In the genomic region with DNA sequence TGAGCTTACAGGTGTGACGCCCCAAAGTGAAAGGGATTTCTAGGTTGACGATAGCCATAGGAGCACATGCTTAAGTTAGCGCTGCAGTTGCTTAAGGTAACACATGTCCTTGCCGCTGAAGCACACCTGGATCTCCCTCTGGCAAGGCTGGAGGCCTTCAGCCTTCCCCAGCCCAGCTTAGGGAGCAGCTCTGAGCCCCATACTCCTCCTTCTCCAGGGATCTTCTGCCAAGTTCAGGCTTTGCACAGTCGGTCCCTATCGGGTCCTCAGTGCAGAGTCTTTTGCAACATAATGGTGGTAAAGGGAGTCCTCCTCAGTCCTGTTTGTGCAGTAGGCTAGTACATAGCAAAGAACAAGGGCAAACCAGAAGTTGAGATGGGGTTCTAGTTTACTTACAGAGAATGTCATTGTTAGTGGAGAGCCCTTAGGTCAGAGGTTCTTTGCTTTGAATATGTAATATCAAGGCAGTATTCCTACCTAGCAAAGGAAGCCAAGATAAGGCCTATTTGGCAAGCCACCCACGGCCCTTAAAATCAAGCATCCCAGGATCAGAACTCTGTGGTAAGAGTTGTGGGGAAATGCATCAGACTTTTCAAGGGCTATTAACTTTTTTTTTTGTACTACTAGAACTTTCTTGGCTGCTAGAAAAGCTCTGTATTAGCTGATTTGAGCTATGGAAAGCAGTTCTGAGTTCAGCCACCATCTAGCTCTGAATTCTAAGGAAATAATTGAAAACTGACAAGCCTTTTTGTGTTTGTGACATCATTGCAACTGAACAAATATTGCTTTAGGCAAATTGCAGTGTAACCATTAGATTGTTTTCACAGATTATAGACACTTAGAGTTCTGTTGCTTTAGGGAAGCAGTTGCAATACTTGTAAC, we compare ENCODE assay signal across 10 cellular contexts. TPM values are rescaled to one million over a fixed set of nuclear protein-coding genes. Genes with fewer than 3 reads are reported as not detected.
A peak's percentile ranks its signal among the peaks of the same experiment; 100 is the strongest.
DNase-seq lines count a peak whose midpoint lies in the region; ATAC-seq and TF ChIP-seq lines count a peak whose summit lies in the region.
"Had no signal": no experiment of that assay in that cellular context is flagged by ENCODE, and none has a peak within 500 bp of the region (broad histone marks: within the 10 kb centered on the region; RNA-seq: fewer than 3 reads in every experiment).

No MANE protein-coding gene starts in this region.

- no peaks in the 10 kb centered on the region for H3K36me3 Mint-ChIP-seq in natural killer cell
- H3K36me3 Mint-ChIP-seq: memory B cell had no signal

- peaks cover 55% of the 10 kb centered on the region for H3K79me2 ChIP-seq in PC-3 (ENCODE audit: low read length)
- no peaks in the 10 kb centered on the region for H3K79me2 ChIP-seq in OCI-LY7 (ENCODE audit: insufficient read depth, low read depth, low read length)

- H3K36me3 ChIP-seq in PC-3 (ENCODE audit: low read depth, low read length) (no peaks in the 10 kb centered on the region), duodenal mucosa (ENCODE audit: control insufficient read depth in 1 of 2, insufficient read depth in 2 of 2, low read length in 2 of 2) (no peaks in the 10 kb centered on the region), OCI-LY7 (ENCODE audit: insufficient read depth, low read length) (no peaks in the 10 kb centered on the region)

- H3K4me3 ChIP-seq in PC-3 (ENCODE audit: low read length) (peak overlapping the region; percentile 90), duodenal mucosa (ENCODE audit: low read depth in 1 of 2, low read length in 2 of 2) (peak overlapping the region; percentile 81 to 86), OCI-LY7 (ENCODE audit: low read depth, low read length, poor library complexity, severe bottlenecking) (no peak overlapping the region)
- H3K4me3 ChIP-seq: GM12878 had no signal

- TF ChIP-seq CTCF in C4-2B (conservative IDR thresholded peaks at IDR 0.05) (no peak), PC-3 (conservative IDR thresholded peaks at IDR 0.05; ENCODE audit: low read depth, low read length) (no peak), natural killer cell (IDR thresholded peaks at IDR 0.05) (no peak), OCI-LY7 (conservative IDR thresholded peaks at IDR 0.05; ENCODE audit: low read length) (no peak)

- intact Hi-C loops in PC-3 (cut with micrococcal nuclease) (loop anchor here (1.0 to 10.0 kb wide), 6 partner anchors 63 to 361 kb away; partner anchors contain the start of gene PAXBP1), natural killer cell (cut with micrococcal nuclease) (loop anchor here (10.0 kb wide), 1 partner anchor 81 kb away; no protein-coding TSS in a partner anchor), OCI-LY7 (cut with micrococcal nuclease; ENCODE audit: unreplicated experiment) (no loop called here)

- H3K9me3 ChIP-seq in PC-3 (ENCODE audit: low read length) (no peaks in the 10 kb centered on the region), duodenal mucosa (ENCODE audit: control insufficient read depth in 1 of 2, low read length in 2 of 2) (no peaks in the 10 kb centered on the region), OCI-LY7 (ENCODE audit: low read length) (no peaks in the 10 kb centered on the region)

- H3K9me2 ChIP-seq in PC-3 (replicated peaks; ENCODE audit: low read length): no peaks in the 10 kb centered on the region
- no peaks in the 10 kb centered on the region for H3K9me2 ChIP-seq in OCI-LY7 (ENCODE audit: insufficient read depth, low read length)

- POLR2A ChIA-PET in PC-3 (lab: Charles Lee; ENCODE audit: unreplicated experiment): interaction anchor here (0.6 kb wide), 1 partner anchor 132 kb away, joined by 3 read pairs; no protein-coding TSS in a partner anchor
- POLR2A ChIA-PET in OCI-LY7 (lab: Charles Lee): no interaction called here

- peak overlapping the region; percentile 85 for H3K27ac ChIP-seq in C4-2B
- H3K27ac ChIP-seq in PC-3 (ENCODE audit: low read length): peak overlapping the region; percentile 65
- H3K27ac ChIP-seq in duodenal mucosa (ENCODE audit: low read depth, low read length): peak overlapping the region; percentile 53
- no peak overlapping the region for H3K27ac ChIP-seq in OCI-LY7 (ENCODE audit: low read depth, low read length, poor library complexity, severe bottlenecking)

- BruUV-seq in PC-3 (replicated peaks; lab: Mats Ljungman, UMichigan) (no TSS peak), OCI-LY7 (replicated peaks; lab: Mats Ljungman, UMichigan) (no TSS peak)

- CTCF ChIA-PET in PC-3 (lab: Charles Lee): interaction anchor here (0.6 to 2.2 kb wide), 3 partner anchors 81 to 187 kb away, joined by 3 to 24 read pairs (median 3); no protein-coding TSS in a partner anchor
- CTCF ChIA-PET in OCI-LY7 (lab: Charles Lee; ENCODE audit: unreplicated experiment): no interaction called here

- peaks cover 48 to 61% of the 10 kb centered on the region in 2 donors for H3K4me1 Mint-ChIP-seq in natural killer cell

- no peaks in the 10 kb centered on the region for H3K27me3 ChIP-seq in PC-3 (ENCODE audit: low read length)
- H3K27me3 ChIP-seq in duodenal mucosa (ENCODE audit: control insufficient read depth in 1 of 2, insufficient read depth in 2 of 2, low read length in 2 of 2): no peaks in the 10 kb centered on the region

- peak overlapping the region; percentile 89 for H3K9ac ChIP-seq in PC-3 (ENCODE audit: low read length)
- peak overlapping the region; percentile 55 to 80 for H3K9ac ChIP-seq in duodenal mucosa (ENCODE audit: low read depth in 1 of 2, low read length in 2 of 2)

- DNase-seq in PC-3: peak; percentile 46
- DNase-seq in natural killer cell: no peak
- DNase-seq in AG20443 (ENCODE audit: low spot score): no peak
- DNase-seq in OCI-LY7 (ENCODE audit: low spot score): no peak
- no peak for DNase-seq in NCI-H187 (lab: John Stamatoyannopoulos, UW)

- H3K27me3 Mint-ChIP-seq in natural killer cell (ENCODE audit: low read depth in 2 of 2): peaks cover 0 to 2% of the 10 kb centered on the region in 2 donors

- no peaks in the 10 kb centered on the region for H3K9me3 Mint-ChIP-seq in natural killer cell
- H3K9me3 Mint-ChIP-seq: memory B cell had no signal

- H3K4me2 ChIP-seq in PC-3 (ENCODE audit: low read length) (peak overlapping the region; percentile 99), OCI-LY7 (ENCODE audit: low read length) (no peak overlapping the region)

- H2AFZ ChIP-seq in PC-3 (ENCODE audit: low read length) (peak overlapping the region; percentile 92), OCI-LY7 (ENCODE audit: low read length) (no peak overlapping the region)

- peaks cover 7% of the 10 kb centered on the region for H3F3A ChIP-seq in PC-3 (ENCODE audit: low read length, unreplicated experiment)

- H3K4me3 Mint-ChIP-seq in natural killer cell: peak overlapping the region; percentile 97

- peak; percentile 8 for ATAC-seq in PC-3
- ATAC-seq in natural killer cell: no peak
- ATAC-seq in HG03139 (IDR thresholded peaks at IDR 0.05; ENCODE audit: unreplicated experiment): no peak
- ATAC-seq: GM12878 had no signal

- H3K27ac Mint-ChIP-seq in natural killer cell: peak overlapping the region; percentile 80 to 90
- H3K27ac Mint-ChIP-seq: memory B cell had no signal

- no peaks in the 10 kb centered on the region for H4K20me1 ChIP-seq in PC-3 (ENCODE audit: low read length)
- no peaks in the 10 kb centered on the region for H4K20me1 ChIP-seq in OCI-LY7 (ENCODE audit: insufficient read depth, low read length)

- H3K4me1 ChIP-seq in PC-3 (ENCODE audit: insufficient read depth, low read length) (peaks cover 28% of the 10 kb centered on the region), duodenal mucosa (ENCODE audit: control insufficient read depth in 1 of 2, insufficient read depth in 2 of 2, low read length in 2 of 2) (peaks cover 16 to 23% of the 10 kb centered on the region in 2 donors), OCI-LY7 (ENCODE audit: insufficient read depth, low read length, poor library complexity, severe bottlenecking) (no peaks in the 10 kb centered on the region)

RNA-seq across cellular contexts. Expression of gene EVA1C, which starts 1.4 kb away (rescaled TPM):
- 16.1 and 17.5 TPM in 2 replicates for total RNA-seq in PC-3 (2014; rRNA removed)
- total RNA-seq in natural killer cell: 10 to 100 TPM; 14.7 to 27.8 (median 15.8) TPM
- total RNA-seq in OCI-LY7 (2014; rRNA removed; shearing (Covaris generic)): not detected in 2 replicates
- not detected in 2 replicates for total RNA-seq in OCI-LY7 (2022)
- total RNA-seq: GM12878 had no signal

RNA-seq across cellular contexts. Expression of gene URB1, which starts 21.1 kb away (rescaled TPM):
- total RNA-seq in PC-3 (2014; rRNA removed) (27.8 and 36.3 TPM in 2 replicates), natural killer cell (1 to 10 TPM; 6.1 to 7.8 (median 7.5) TPM), OCI-LY7 (2022) (23.4 and 25.4 TPM in 2 replicates)
- total RNA-seq in OCI-LY7 (2014; rRNA removed; shearing (Covaris generic)): 19.4 and 20.8 TPM in 2 replicates

Comparison
In these comparisons a context has a peak if more than half of its experiments do, and no peak if none do; other contexts are left out.
1. RNA of gene EVA1C, which starts 1.4 kb away (total RNA-seq): 16.1 to 17.5 TPM in PC-3 and 14.7 to 27.8 TPM in natural killer cell; not detected in OCI-LY7; every median in the first group is over 10 times any median in the second.